Comparison of ENCODE assay signal across 1 cellular context in genomic region chrX:49877397-49878101, GRCh38.
TF ChIP-seq lines count a peak whose summit lies in the region.

No MANE protein-coding gene starts in this region.

TF ChIP-seq in HepG2, 621 proteins besides CTCF, POLR2A, EP300 and RAD21 (continued from another document and continues in another):
- TF ChIP-seq ZHX2 (IDR thresholded peaks at IDR 0.05; ENCODE audit: low read depth) (peak; percentile 51; the same call in 1 of the 2 replicates), ZHX2 (CRISPR knock-in tag; IDR thresholded peaks at IDR 0.05; ENCODE audit: borderline replicate concordance) (no peak), GPBP1L1 (CRISPR knock-in tag; IDR thresholded peaks at IDR 0.05) (no peak), ZKSCAN8 (CRISPR knock-in tag; IDR thresholded peaks at IDR 0.05; ENCODE audit: borderline replicate concordance) (no peak), HNRNPH1 (optimal IDR thresholded peaks at IDR 0.05; ENCODE audit: low read depth, low read length) (no peak), SOX6 (IDR thresholded peaks at IDR 0.05) (no peak), SOX6 (CRISPR knock-in tag; IDR thresholded peaks at IDR 0.05) (peak; percentile 83), ZBTB7B (CRISPR knock-in tag; IDR thresholded peaks at IDR 0.05) (no peak), ZGPAT (CRISPR knock-in tag; IDR thresholded peaks at IDR 0.05) (peak; percentile 56; the same call in 1 of the 2 replicates), ZBTB46 (CRISPR knock-in tag; IDR thresholded peaks at IDR 0.05; ENCODE audit: borderline replicate concordance) (no peak), ZNF143 (CRISPR knock-in tag; IDR thresholded peaks at IDR 0.05) (no peak), CENPX (CRISPR knock-in tag; IDR thresholded peaks at IDR 0.05) (no peak), NCOA5 (CRISPR knock-in tag; IDR thresholded peaks at IDR 0.05) (no peak), AGO1 (IDR thresholded peaks at IDR 0.05; ENCODE audit: low read depth, low read length, poor library complexity, severe bottlenecking) (no peak), ZNF142 (CRISPR knock-in tag; IDR thresholded peaks at IDR 0.05) (no peak), ZNF75D (CRISPR knock-in tag; IDR thresholded peaks at IDR 0.05; ENCODE audit: borderline replicate concordance) (no peak), RARA (CRISPR knock-in tag; IDR thresholded peaks at IDR 0.05) (peak; percentile 65; the same call in 1 of the 2 replicates), ZNF251 (CRISPR knock-in tag; IDR thresholded peaks at IDR 0.05) (no peak), SRY (CRISPR knock-in tag; IDR thresholded peaks at IDR 0.05) (no peak), ZBTB2 (CRISPR knock-in tag; IDR thresholded peaks at IDR 0.05; ENCODE audit: low read depth) (no peak), ZNF704 (CRISPR knock-in tag; IDR thresholded peaks at IDR 0.05; ENCODE audit: borderline replicate concordance) (no peak), ATF4 (CRISPR knock-in tag; IDR thresholded peaks at IDR 0.05) (0 out of 4 replicates have a peak, but pooled peaks of 1 of the 2 experiments have one; percentile 33), ZNF766 (CRISPR knock-in tag; IDR thresholded peaks at IDR 0.05; ENCODE audit: borderline replicate concordance) (no peak), TOPORS (CRISPR knock-in tag; IDR thresholded peaks at IDR 0.05) (no peak), JUN (CRISPR knock-in tag; IDR thresholded peaks at IDR 0.05) (no peak), ARNT (IDR thresholded peaks at IDR 0.05) (no peak), ZNF468 (CRISPR knock-in tag; IDR thresholded peaks at IDR 0.05) (no peak), SMAD1 (CRISPR knock-in tag; IDR thresholded peaks at IDR 0.05; ENCODE audit: borderline replicate concordance, low read depth) (no peak), ZNF431 (CRISPR knock-in tag; IDR thresholded peaks at IDR 0.05; ENCODE audit: borderline replicate concordance, low read depth) (peak; percentile 79; the same call in 1 of the 2 replicates), HINFP (CRISPR knock-in tag; IDR thresholded peaks at IDR 0.05; ENCODE audit: low read depth) (no peak), ESRRA (CRISPR knock-in tag; IDR thresholded peaks at IDR 0.05; ENCODE audit: low read depth) (no peak; the same call in 1 of the 2 replicates)
